Comparison of ENCODE assay signal across 25 cellular contexts in the genomic region with DNA sequence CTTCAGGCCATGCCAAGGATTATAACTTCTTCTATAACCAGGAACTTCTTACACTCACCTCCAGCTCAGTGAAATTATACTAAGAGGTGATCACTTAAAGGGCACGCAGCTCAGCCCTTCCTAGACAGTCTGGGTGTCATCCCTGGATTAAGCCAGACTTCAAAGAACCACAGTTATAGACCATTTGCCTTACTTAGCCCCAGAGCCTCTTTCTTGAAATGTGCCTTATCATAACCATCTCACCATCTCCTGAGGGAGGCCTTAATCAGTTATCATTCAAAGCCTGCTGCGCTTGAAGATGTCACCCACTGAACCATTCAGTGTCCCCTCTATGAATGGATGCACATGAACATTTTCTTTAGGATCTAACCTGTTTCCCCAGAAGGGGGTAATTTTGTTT. TPM values are rescaled to one million over a fixed set of nuclear protein-coding genes. Genes with fewer than 3 reads are reported as not detected.
"Had no signal": no experiment of that assay in that cellular context is flagged by ENCODE, and none has a peak within 500 bp of the region (broad histone marks: within the 10 kb centered on the region; RNA-seq: fewer than 3 reads in every experiment).

No MANE protein-coding gene starts in this region.

- FAIRE-seq: astrocyte, endometrium, frontal cortex, keratinocyte, TTC549 had no signal

- H3K27ac Mint-ChIP-seq: T-helper 2 cell treated with Interferon-gamma antibody and Interleukin-4, amounts not matched to agents 5 μg/mL and 100 μg/mL, for 36 hours had no signal

- H3K4me3 ChIP-seq: thyroid gland had no signal

- H3K9me3 Mint-ChIP-seq: activated CD4-positive, alpha-beta memory T cell treated with anti-CD3 and anti-CD28 coated beads, Interleukin-2, amount 10 ng/mL, durations not matched to agents 7 days and 5 days; natural killer cell treated with Interleukin-12 subunit alpha and Interleukin-12 subunit beta and Interleukin-15 and Interleukin-18, amount 100 ng/mL, for 72 hours; stimulated activated naive B cell treated with anti-CD40 and anti-IgM and Interleukin-4, amounts not matched to agents 10 μg/mL and 1 μg/mL and 100 μg/mL, for 72 hours; T-helper 2 cell treated with Interferon-gamma antibody and Interleukin-4, amounts not matched to agents 5 μg/mL and 100 μg/mL, for 36 hours had no signal

- DNase-seq: activated CD4-positive, alpha-beta memory T cell treated with anti-CD3 and anti-CD28 coated beads, Interleukin-2, amount 10 ng/mL, durations not matched to agents 7 days and 5 days; activated CD4-positive, alpha-beta T cell treated with anti-CD3 and anti-CD28 coated beads for 4 hours; activated gamma-delta T cell; activated T-cell treated with anti-CD3 and anti-CD28 coated beads, Interleukin-2, amount 50 U/mL, for 48 hours; head of caudate nucleus; lower lobe of right lung; stimulated activated CD4-positive, alpha-beta T cell treated with anti-CD3 and anti-CD28 coated beads, Interleukin-4, amount 100 ng/mL, for 4 hours; stimulated activated naive B cell treated with anti-CD40 and anti-IgM and Interleukin-4, amounts not matched to agents 10 μg/mL and 1 μg/mL and 100 μg/mL, for 72 hours; SW 1271; thyroid gland had no signal

- H3K27me3 Mint-ChIP-seq: activated CD4-positive, alpha-beta memory T cell treated with anti-CD3 and anti-CD28 coated beads, Interleukin-2, amount 10 ng/mL, durations not matched to agents 7 days and 5 days; stimulated activated naive B cell treated with anti-CD40 and anti-IgM and Interleukin-4, amounts not matched to agents 10 μg/mL and 1 μg/mL and 100 μg/mL, for 72 hours had no signal

- H3K4me3 Mint-ChIP-seq: WTC11 had no signal

- H3K36me3 Mint-ChIP-seq: natural killer cell treated with Interleukin-12 subunit alpha and Interleukin-12 subunit beta and Interleukin-15 and Interleukin-18, amount 100 ng/mL, for 72 hours; WTC11 had no signal

- ATAC-seq: natural killer cell treated with Interleukin-12 subunit alpha and Interleukin-12 subunit beta and Interleukin-15 and Interleukin-18, amount 100 ng/mL, for 72 hours; sciatic nerve; stimulated activated naive B cell treated with anti-CD40 and anti-IgM and Interleukin-4, amounts not matched to agents 10 μg/mL and 1 μg/mL and 100 μg/mL, for 72 hours had no signal

- H3K27ac ChIP-seq: coronary artery, lower lobe of right lung, thyroid gland had no signal

- H3K27me3 ChIP-seq: breast epithelium, thyroid gland had no signal

- H3K9me3 ChIP-seq: breast epithelium, lower lobe of right lung, thyroid gland had no signal

- H3K36me3 ChIP-seq: breast epithelium, lower lobe of right lung, thyroid gland had no signal

RNA-seq across cellular contexts. Expression of a gene that starts 30.9 kb away (rescaled TPM):
- total RNA-seq: natural killer cell treated with Interleukin-12 subunit alpha and Interleukin-12 subunit beta and Interleukin-15 and Interleukin-18, amount 100 ng/mL, for 72 hours; subcutaneous adipose tissue; thyroid gland; ureter; WTC11 had no signal
- polyA plus RNA-seq: keratinocyte had no signal

RNA-seq across cellular contexts. Expression of a gene that starts 47.7 kb away (rescaled TPM):
- total RNA-seq: activated CD4-positive, alpha-beta memory T cell treated with anti-CD3 and anti-CD28 coated beads, Interleukin-2, amount 10 ng/mL, durations not matched to agents 7 days and 5 days; astrocyte; breast epithelium; frontal cortex; lower lobe of right lung; mesenteric fat pad; natural killer cell treated with Interleukin-12 subunit alpha and Interleukin-12 subunit beta and Interleukin-15 and Interleukin-18, amount 100 ng/mL, for 72 hours; sciatic nerve; subcutaneous adipose tissue; ureter; WTC11 had no signal
- polyA plus RNA-seq: adipose tissue, keratinocyte had no signal
